In the genomic region with DNA sequence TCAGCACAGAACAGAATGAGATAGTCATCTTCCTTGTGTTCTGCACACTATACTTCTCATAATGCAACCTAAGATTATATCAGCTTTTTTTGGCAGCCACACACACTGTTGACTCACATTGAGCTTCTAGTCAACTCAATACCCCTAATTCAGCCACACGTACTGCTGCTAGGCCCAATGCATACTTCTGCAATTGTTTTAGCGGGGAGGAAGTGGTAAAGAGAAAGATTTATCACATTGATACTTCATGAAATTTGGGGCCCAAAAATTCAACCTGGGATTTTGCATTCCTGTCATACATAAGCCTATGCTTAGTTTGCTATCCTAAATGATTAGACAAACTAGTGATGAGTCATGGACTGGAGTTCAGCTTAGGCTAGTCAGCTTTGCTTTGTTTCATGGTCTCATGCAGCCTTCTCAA, we compare ENCODE assay signal across 12 cellular contexts. TPM values are rescaled to one million over a fixed set of nuclear protein-coding genes. Genes with fewer than 3 reads are reported as not detected.
A peak's percentile ranks its signal among the peaks of the same experiment; 100 is the strongest.
DNase-seq lines count a peak whose midpoint lies in the region; ATAC-seq, FAIRE-seq and TF ChIP-seq lines count a peak whose summit lies in the region.
"Had no signal": no experiment of that assay in that cellular context is flagged by ENCODE, and none has a peak within 500 bp of the region (broad histone marks: within the 10 kb centered on the region; RNA-seq: fewer than 3 reads in every experiment).

No MANE protein-coding gene starts in this region.

- TF ChIP-seq CTCF in D721Med (IDR thresholded peaks at IDR 0.05; ENCODE audit: insufficient read depth, missing control alignments) = no peak

- H3K4me1 ChIP-seq in SJSA1 (replicated peaks) = peaks cover 47% of the 10 kb centered on the region

- ATAC-seq in esophagus mucosa = peak; percentile 77
- no peak for ATAC-seq in GM19023 (IDR thresholded peaks at IDR 0.05; ENCODE audit: unreplicated experiment)
- ATAC-seq: body of pancreas had no signal

- H3K4me3 ChIP-seq in SJSA1 = no peak overlapping the region
- H3K4me3 ChIP-seq: body of pancreas, spleen had no signal

- peak; percentile 96 for FAIRE-seq in urothelium cell line (lab: Jason Lieb, UNC)
- FAIRE-seq in D721Med (lab: Jason Lieb, UNC) = no peak

- no peaks in the 10 kb centered on the region for H3K27me3 ChIP-seq in SJSA1 (replicated peaks)
- H3K27me3 ChIP-seq: body of pancreas, spleen had no signal

- no peaks in the 10 kb centered on the region for H3K9me3 ChIP-seq in SJSA1 (replicated peaks)
- H3K9me3 ChIP-seq: body of pancreas, spleen had no signal

- H3K27ac ChIP-seq in SJSA1 = peak overlapping the region; percentile 27
- H3K27ac ChIP-seq: body of pancreas, spleen had no signal

- H3K36me3 ChIP-seq in SJSA1 = no peaks in the 10 kb centered on the region
- H3K36me3 ChIP-seq: spleen had no signal

- peak; percentile 5 for DNase-seq in stimulated activated naive CD4-positive, alpha-beta T cell treated with Interleukin-2 at 50 U/mL for 16 hours (lab: John Stamatoyannopoulos, UW)
- no peak for DNase-seq in stimulated activated naive CD4-positive, alpha-beta T cell (lab: John Stamatoyannopoulos, UW)
- DNase-seq in SJSA1 (ENCODE audit: low read depth in 1 of 2, low spot score in 2 of 2) = peak; percentile 62 to 87
- peak; percentile 72 for DNase-seq in urothelium cell line (ENCODE audit: low spot score)
- no peak for DNase-seq in D721Med (ENCODE audit: insufficient read length, low spot score)
- no peak for DNase-seq in HuH-7 (ENCODE audit: low spot score)
- DNase-seq: body of pancreas, DMS79, Right ventricle myocardium superior, spleen had no signal

RNA-seq across cellular contexts. Expression of a gene that starts 8.6 kb away (rescaled TPM):
- 0.44 and 0.47 TPM in 2 replicates for total RNA-seq in SJSA1 (2014; rRNA removed; shearing (Covaris generic))
- total RNA-seq in esophagus mucosa = 0.12 TPM

RNA-seq across cellular contexts. Expression of a gene that starts 59.1 kb away (rescaled TPM):
- 3.4 and 3.6 TPM in 2 replicates for total RNA-seq in SJSA1 (2014; rRNA removed; shearing (Covaris generic))
- total RNA-seq in esophagus mucosa = not detected

Comparison
In these comparisons a context has a peak if more than half of its experiments do, and no peak if none do; other contexts are left out.
1. DNase-seq: peak in stimulated activated naive CD4-positive, alpha-beta T cell treated with Interleukin-2 at 50 U/mL for 16 hours (single experiment), SJSA1 (2 of 2) and urothelium cell line (single experiment); none in stimulated activated naive CD4-positive, alpha-beta T cell (0 of 6), D721Med (single experiment) and HuH-7 (single experiment).